Comparison of ENCODE assay signal across 12 cellular contexts in genomic region chr1:59139396-59139795, GRCh38.
DNase-seq lines count a peak whose midpoint lies in the region; ATAC-seq, FAIRE-seq and TF ChIP-seq lines count a peak whose summit lies in the region.
"Had no signal": no experiment of that assay in that cellular context is flagged by ENCODE, and none has a peak within 500 bp of the region (broad histone marks: within the 10 kb centered on the region; RNA-seq: fewer than 3 reads in every experiment).

No MANE protein-coding gene starts in this region.

- in situ Hi-C loops in gastrocnemius medialis (cut with MboI; ENCODE audit: low sequenced_read_pairs in 4 of 4) = loop anchor here in 1 of 4 donors (5.0 kb wide), 1 partner anchor 167 kb away; no protein-coding TSS in a partner anchor

- ATAC-seq in gastrocnemius medialis = peak; percentile 64 to 77
- ATAC-seq in GM21515 (IDR thresholded peaks at IDR 0.05; ENCODE audit: unreplicated experiment) = no peak
- ATAC-seq: left lobe of liver had no signal

- peak; percentile 35 for FAIRE-seq in GM12891 (lab: Jason Lieb, UNC)
- FAIRE-seq: D721Med had no signal

- H3K36me3 ChIP-seq in MG63 (no peaks in the 10 kb centered on the region), gastrocnemius medialis (no peaks in the 10 kb centered on the region)

- intact Hi-C loops in gastrocnemius medialis (cut with DNase I; ENCODE audit: low total_unique reads) = loop anchor here (5.0 to 10.0 kb wide), 2 partner anchors 242 to 355 kb away; partner anchors contain the start of gene JUN

- H3K4me1 ChIP-seq in gastrocnemius medialis = peaks cover 42 to 62% of the 10 kb centered on the region in 2 donors

- H3K27me3 ChIP-seq in MG63 (no peaks in the 10 kb centered on the region), gastrocnemius medialis (no peaks in the 10 kb centered on the region)

- DNase-seq in GM12891 (ENCODE audit: insufficient read length, low spot score) = no peak
- peak; percentile 23 for DNase-seq in MG63
- DNase-seq in epithelial cell of prostate (ENCODE audit: low read depth, low spot score) = peak; percentile 24
- peak; percentile 77 to 92 for DNase-seq in gastrocnemius medialis
- no peak for DNase-seq in AG08395 (ENCODE audit: low spot score)
- DNase-seq in NCI-H510A (lab: John Stamatoyannopoulos, UW) = no peak
- DNase-seq: activated CD4-positive, CD25-positive, alpha-beta regulatory T cell treated with anti-CD3 and anti-CD28 coated beads, Interleukin-2, amount 50 U/mL, for 72 hours; activated gamma-delta T cell treated with Interleukin-2 at 50 U/mL for 16 hours; NCI-H510A treated with DMSO at 0.1 percent for 48 hours had no signal

- H3K27ac ChIP-seq in epithelial cell of prostate (peak overlapping the region; percentile 9), gastrocnemius medialis (peak overlapping the region; percentile 85 to 91 (median 88))

- H3K4me3 ChIP-seq in MG63 (no peak overlapping the region), gastrocnemius medialis (no peak overlapping the region)

- TF ChIP-seq CTCF in gastrocnemius medialis (IDR thresholded peaks at IDR 0.05 in 4 of 5, conservative IDR thresholded peaks at IDR 0.05 in 1 of 5) = no peak

- no peak for TF ChIP-seq POLR2A in GM12891 (IDR thresholded peaks at IDR 0.05; ENCODE audit: low read depth, low read length)
- peak; percentile 34 to 51 for TF ChIP-seq POLR2A in gastrocnemius medialis (IDR thresholded peaks at IDR 0.05)

- H3K9me3 ChIP-seq in MG63 (peaks cover 2% of the 10 kb centered on the region; the same call in 1 of the 2 replicates), gastrocnemius medialis (no peaks in the 10 kb centered on the region)

TF ChIP-seq in GM12891, 5 proteins besides CTCF, POLR2A, EP300 and RAD21:
- TF ChIP-seq POLR2AphosphoS5 (IDR thresholded peaks at IDR 0.05; ENCODE audit: low read depth, low read length) (no peak), TAF1 (IDR thresholded peaks at IDR 0.05; ENCODE audit: low read depth, low read length) (no peak), SPI1 (IDR thresholded peaks at IDR 0.05; ENCODE audit: low read depth, low read length) (no peak), PAX5 (IDR thresholded peaks at IDR 0.05; ENCODE audit: insufficient read depth, low read length, severe bottlenecking) (no peak)

Comparison
In these comparisons a context has a peak if more than half of its experiments do, and no peak if none do; other contexts are left out.
1. DNase-seq: peak in MG63 (single experiment), epithelial cell of prostate (single experiment) and gastrocnemius medialis (2 of 2); none in GM12891 (single experiment), AG08395 (single experiment) and NCI-H510A (single experiment).